Comparison of ENCODE assay signal across 8 cellular contexts in genomic region chr19:10478903-10479384, GRCh38. TPM values are rescaled to one million over a fixed set of nuclear protein-coding genes. Genes with fewer than 3 reads are reported as not detected.
DNase-seq lines count a peak whose midpoint lies in the region; ATAC-seq and TF ChIP-seq lines count a peak whose summit lies in the region.

No MANE protein-coding gene starts in this region.

- intact Hi-C loops in PC-9 (cut with micrococcal nuclease; ENCODE audit: unreplicated experiment) (loop anchor here (5.0 to 10.0 kb wide), 2 partner anchors 74 to 222 kb away; partner anchors contain the start of gene CDC37), natural killer cell (cut with micrococcal nuclease) (loop anchor here (2.0 to 5.0 kb wide), 3 partner anchors 16 to 222 kb away; partner anchors contain the start of genes CDC37 and QTRT1)

- no peaks in the 10 kb centered on the region for H3K9me3 Mint-ChIP-seq in natural killer cell

- H3K9me3 ChIP-seq in BE2C (no peaks in the 10 kb centered on the region), PC-9 (ENCODE audit: insufficient read depth, low read depth) (no peaks in the 10 kb centered on the region), fibroblast of lung (ENCODE audit: control insufficient read depth, insufficient read depth, low read depth, low read length) (no peaks in the 10 kb centered on the region)

- H3K36me3 ChIP-seq in BE2C (no peaks in the 10 kb centered on the region), PC-9 (ENCODE audit: low read depth) (no peaks in the 10 kb centered on the region), fibroblast of lung (ENCODE audit: control insufficient read depth, insufficient read depth, low read length) (no peaks in the 10 kb centered on the region)

- peak overlapping the region; percentile 46 for H3K9ac ChIP-seq in fibroblast of lung (ENCODE audit: insufficient read depth, low read length)

- H3K27me3 ChIP-seq in BE2C (no peaks in the 10 kb centered on the region), PC-9 (ENCODE audit: insufficient read depth, low read depth) (no peaks in the 10 kb centered on the region), fibroblast of lung (ENCODE audit: control insufficient read depth, insufficient read depth, low read length) (no peaks in the 10 kb centered on the region)

- POLR2A ChIA-PET in PC-9 (lab: Charles Lee; ENCODE audit: unreplicated experiment) = interaction anchor here (0.7 kb wide), 2 partner anchors 18 to 220 kb away, joined by 3 to 4 read pairs; no protein-coding TSS in a partner anchor

- H3K4me3 ChIP-seq in BE2C (ENCODE audit: low read depth, low read length) (no peak overlapping the region), PC-9 (peak overlapping the region; percentile 57), fibroblast of lung (replicated peaks in 1 of 4; ENCODE audit: control extremely low read depth in 1 of 4, insufficient read depth in 1 of 4, low read depth in 3 of 4, low read length in 4 of 4) (peak overlapping the region; percentile 23 to 43 (median 36))

- ATAC-seq in HG03135 (IDR thresholded peaks at IDR 0.05; ENCODE audit: unreplicated experiment) = peak; percentile 57
- ATAC-seq in natural killer cell = peak; percentile 96 to 98 (median 97)

- no peaks in the 10 kb centered on the region for H3K36me3 Mint-ChIP-seq in natural killer cell

- no TSS peak for BruUV-seq in PC-9 (replicated peaks; lab: Mats Ljungman, UMichigan)

- peak; percentile 78 for DNase-seq in BE2C
- peak; percentile 86 to 89 for DNase-seq in PC-9
- peak; percentile 79 for DNase-seq in activated T-helper 1 cell treated with Interleukin-2 at 50 U/mL for 16 hours (ENCODE audit: low read depth)
- peak; percentile 83 to 86 for DNase-seq in fibroblast of lung (ENCODE audit: low read depth in 2 of 2)
- DNase-seq in natural killer cell = peak; percentile 87
- peak; percentile 76 to 85 for DNase-seq in stimulated activated CD8-positive, alpha-beta memory T cell treated with anti-CD3 and anti-CD28 coated beads, Interleukin-7, amount 100 ng/mL, for 48 hours (ENCODE audit: extremely low read depth in 1 of 2, low read depth in 1 of 2)
- no peak for DNase-seq in NCI-H1105 treated with DMSO at 0.1 percent for 48 hours (lab: John Stamatoyannopoulos, UW)

- peak overlapping the region; percentile 85 to 92 for H3K27ac Mint-ChIP-seq in natural killer cell

- H3K27ac ChIP-seq in PC-9 (no peak overlapping the region), fibroblast of lung (ENCODE audit: insufficient read depth, low read length) (peak overlapping the region; percentile 10)

- H2AFZ ChIP-seq in PC-9 = peak overlapping the region; percentile 82
- peak overlapping the region; percentile 50 for H2AFZ ChIP-seq in fibroblast of lung (ENCODE audit: low read length)

- H3K4me2 ChIP-seq in PC-9 (peak overlapping the region; percentile 97), fibroblast of lung (ENCODE audit: extremely low read depth, insufficient read depth, low read length) (peak overlapping the region; percentile 88)

- peaks cover 41% of the 10 kb centered on the region for H3F3A ChIP-seq in PC-9 (ENCODE audit: insufficient read depth, low read depth)

- 0 out of 2 replicates have a peak, but pooled peaks cover 4% of the 10 kb centered on the region for H4K20me1 ChIP-seq in PC-9 (ENCODE audit: insufficient read depth)
- no peaks in the 10 kb centered on the region for H4K20me1 ChIP-seq in fibroblast of lung (ENCODE audit: control insufficient read depth, extremely low read depth, insufficient read depth, low read length)

- H3K9me2 ChIP-seq in PC-9 (ENCODE audit: insufficient read depth) = no peaks in the 10 kb centered on the region

- CTCF ChIA-PET in PC-9 (lab: Charles Lee) = interaction anchor here (0.6 to 1.4 kb wide), 6 partner anchors 26 to 99 kb away, joined by 3 to 6 read pairs (median 4); no protein-coding TSS in a partner anchor

- peak overlapping the region; percentile 82 for H3K4me3 Mint-ChIP-seq in natural killer cell

- no peaks in the 10 kb centered on the region for H3K27me3 Mint-ChIP-seq in natural killer cell (ENCODE audit: low read depth in 2 of 2)

- H3K79me2 ChIP-seq in PC-9 (ENCODE audit: low read depth) (no peaks in the 10 kb centered on the region), fibroblast of lung (ENCODE audit: control insufficient read depth, insufficient read depth, low read length) (no peaks in the 10 kb centered on the region)

- peak; percentile 29 for TF ChIP-seq CTCF in BE2C (IDR thresholded peaks at IDR 0.05; ENCODE audit: low read depth, low read length)
- peak; percentile 67 for TF ChIP-seq CTCF in PC-9 (conservative IDR thresholded peaks at IDR 0.05)
- peak; percentile 23 to 40 for TF ChIP-seq CTCF in fibroblast of lung (conservative IDR thresholded peaks at IDR 0.05 in 1 of 2, IDR thresholded peaks at IDR 0.05 in 1 of 2; ENCODE audit: low read depth in 1 of 2, low read length in 2 of 2)
- peak; percentile 85 for TF ChIP-seq CTCF in natural killer cell (IDR thresholded peaks at IDR 0.05)

- H3K4me1 Mint-ChIP-seq in natural killer cell = peaks cover 10% of the 10 kb centered on the region in 2 donors

- H3K4me1 ChIP-seq in BE2C = peaks cover 3% of the 10 kb centered on the region
- peaks cover 14% of the 10 kb centered on the region for H3K4me1 ChIP-seq in PC-9 (replicated peaks; ENCODE audit: insufficient read depth)
- H3K4me1 ChIP-seq in fibroblast of lung (ENCODE audit: control insufficient read depth, extremely low read depth, insufficient read depth, low read length) = peaks cover 3% of the 10 kb centered on the region

RNA-seq across cellular contexts. Expression of gene KEAP1, which starts 24.2 kb away (rescaled TPM):
- 258 TPM for polyA plus RNA-seq in BE2C (2012; ENCODE audit: insufficient read depth, insufficient read length, low read depth)
- 154 and 170 TPM in 2 replicates for total RNA-seq in PC-9 (2021)
- 81.7 and 103 TPM in 2 replicates for total RNA-seq in fibroblast of lung
- polyA plus RNA-seq in fibroblast of lung = 36.1 and 51.3 TPM in 2 replicates
- polyA plus RNA-seq in fibroblast of lung (2012) = 53.7 and 78.4 TPM in 2 replicates
- 237 and 316 TPM in 2 replicates for polyA minus RNA-seq in fibroblast of lung (ENCODE audit: low replicate concordance)
- 10 to 100 TPM; 28.1 to 39.4 (median 34.6) TPM for total RNA-seq in natural killer cell

RNA-seq across cellular contexts. Expression of gene S1PR5, which starts 38.3 kb away (rescaled TPM):
- not detected for polyA plus RNA-seq in BE2C (2012; ENCODE audit: insufficient read depth, insufficient read length, low read depth)
- 7.9 and 9.5 TPM in 2 replicates for total RNA-seq in PC-9 (2021)
- under 0.01 TPM in 1 of 2 replicates, not detected in the other for total RNA-seq in fibroblast of lung
- polyA plus RNA-seq in fibroblast of lung = 0.02 and 0.19 TPM in 2 replicates
- 0.15 TPM in 1 of 2 replicates, not detected in the other for polyA plus RNA-seq in fibroblast of lung (2012)
- polyA minus RNA-seq in fibroblast of lung (ENCODE audit: low replicate concordance) = not detected in 2 replicates
- 100 to 1,000 TPM; 307 to 433 (median 368) TPM for total RNA-seq in natural killer cell

RNA-seq across cellular contexts. Expression of gene PDE4A, which starts 58.6 kb away (rescaled TPM):
- polyA plus RNA-seq in BE2C (2012; ENCODE audit: insufficient read depth, insufficient read length, low read depth) = 7.6 TPM
- total RNA-seq in PC-9 (2021) (8.9 and 10.4 TPM in 2 replicates), fibroblast of lung (3.1 and 4.1 TPM in 2 replicates), natural killer cell (10 to 100 TPM; 34.2 to 46.2 (median 44.9) TPM)
- 3.6 and 4.9 TPM in 2 replicates for polyA plus RNA-seq in fibroblast of lung
- 9.5 TPM in 2 replicates for polyA plus RNA-seq in fibroblast of lung (2012)
- 30.4 and 42.3 TPM in 2 replicates for polyA minus RNA-seq in fibroblast of lung (ENCODE audit: low replicate concordance)

Comparison
In these comparisons a context has a peak if more than half of its experiments do, and no peak if none do; other contexts are left out.
1. CTCF ChIP-seq: peak in every context shown above with its lines; median percentile 85 in natural killer cell; 67 in PC-9; 32 in fibroblast of lung; 29 in BE2C.
2. RNA of gene S1PR5, which starts 38.3 kb away (total RNA-seq): 307 to 433 TPM in natural killer cell; 7.9 to 9.5 TPM in PC-9 and under 0.01 TPM in fibroblast of lung; every median in the first group is over 10 times any median in the second.